ENCODE assay signal across 18 cellular contexts in the genomic region with DNA sequence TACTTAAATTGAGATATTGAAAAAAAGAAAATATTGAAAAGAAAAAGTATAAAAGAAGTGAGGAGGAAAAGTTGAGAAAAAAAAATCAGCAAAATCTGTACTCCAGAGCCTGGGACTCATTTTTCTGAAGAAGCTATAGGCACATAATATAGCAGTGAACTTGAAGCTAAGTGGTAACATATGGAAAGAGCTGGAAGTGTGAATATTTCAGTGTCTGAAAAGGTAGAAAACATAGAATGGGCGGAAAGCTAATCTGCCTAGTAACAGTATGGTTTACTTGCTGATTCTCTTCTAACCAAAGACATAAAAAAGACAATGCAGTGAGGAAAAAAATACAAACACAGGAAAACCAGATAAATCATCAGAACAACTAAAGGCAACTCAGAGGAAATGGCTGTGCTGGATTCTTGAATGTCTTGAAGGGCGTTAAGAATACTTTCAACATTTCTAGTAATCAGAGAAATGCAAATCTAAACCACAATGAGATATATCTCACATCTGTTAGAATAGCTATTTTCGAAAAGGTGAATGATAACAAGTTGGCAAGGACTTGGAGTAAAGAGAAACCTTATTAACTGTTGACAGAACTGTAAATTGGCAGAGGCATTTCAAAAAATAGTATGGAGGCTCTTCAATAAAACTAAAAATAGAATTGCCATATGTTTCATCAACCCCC.
DNase-seq lines count a peak whose midpoint lies in the region; ATAC-seq, FAIRE-seq and TF ChIP-seq lines count a peak whose summit lies in the region.
"Had no signal": no experiment of that assay in that cellular context is flagged by ENCODE, and none has a peak within 500 bp of the region (broad histone marks: within the 10 kb centered on the region; RNA-seq: fewer than 3 reads in every experiment).

No MANE protein-coding gene starts in this region.

- intact Hi-C loops in Calu3 (cut with micrococcal nuclease; ENCODE audit: unreplicated experiment): no loop called here

- H3K4me3 Mint-ChIP-seq in Calu3 (ENCODE audit: low read depth, unreplicated experiment): no peak overlapping the region
- H3K4me3 Mint-ChIP-seq: activated CD4-positive, alpha-beta memory T cell treated with anti-CD3 and anti-CD28 coated beads for 36 hours had no signal

- no peaks in the 10 kb centered on the region for H3K4me1 Mint-ChIP-seq in Calu3 (ENCODE audit: low read depth, unreplicated experiment)

- ATAC-seq in GM19395 (IDR thresholded peaks at IDR 0.05; ENCODE audit: unreplicated experiment): peak; percentile 95
- ATAC-seq in HG02798 (IDR thresholded peaks at IDR 0.05; ENCODE audit: poor library complexity, unreplicated experiment): peak; percentile 88
- ATAC-seq in HG03520 (IDR thresholded peaks at IDR 0.05; ENCODE audit: unreplicated experiment): peak; percentile 82

- no TSS peak for BruUV-seq in Calu3 (replicated peaks; lab: Mats Ljungman, UMichigan)

- no peak overlapping the region for H3K27ac ChIP-seq in brain microvascular endothelial cell
- H3K27ac ChIP-seq: breast epithelium, thoracic aorta had no signal

- in situ Hi-C loops in brain microvascular endothelial cell (cut with HindIII; ENCODE audit: low pct_ligation_motif_present, low sequenced_read_pairs): no loop called here

- FAIRE-seq in D721Med (lab: Jason Lieb, UNC): peak; percentile 35
- FAIRE-seq: A204.1, kidney had no signal

- H3K4me3 ChIP-seq in brain microvascular endothelial cell (ENCODE audit: low read depth, low read length): no peak overlapping the region
- H3K4me3 ChIP-seq: breast epithelium, thoracic aorta had no signal

- H3K36me3 ChIP-seq in brain microvascular endothelial cell (replicated peaks): no peaks in the 10 kb centered on the region
- H3K36me3 ChIP-seq: breast epithelium, thoracic aorta had no signal

- TF ChIP-seq CTCF in D721Med (IDR thresholded peaks at IDR 0.05; ENCODE audit: insufficient read depth, missing control alignments): no peak
- TF ChIP-seq CTCF in Calu3 (IDR thresholded peaks at IDR 0.05; ENCODE audit: unreplicated experiment): no peak
- TF ChIP-seq CTCF in brain microvascular endothelial cell (IDR thresholded peaks at IDR 0.05; ENCODE audit: low read depth, low read length, missing control alignments): no peak

- H3K27me3 ChIP-seq in brain microvascular endothelial cell (replicated peaks): no peaks in the 10 kb centered on the region
- H3K27me3 ChIP-seq: breast epithelium had no signal

- H3K27me3 Mint-ChIP-seq in Calu3 (ENCODE audit: unreplicated experiment): no peaks in the 10 kb centered on the region
- H3K27me3 Mint-ChIP-seq: activated CD4-positive, alpha-beta memory T cell treated with anti-CD3 and anti-CD28 coated beads for 36 hours had no signal

- H3K27ac Mint-ChIP-seq in Calu3 (ENCODE audit: unreplicated experiment): no peak overlapping the region
- H3K27ac Mint-ChIP-seq: activated CD4-positive, alpha-beta memory T cell treated with anti-CD3 and anti-CD28 coated beads for 36 hours had no signal

- CTCF ChIA-PET in Calu3 (lab: Charles Lee): no interaction called here

- peaks cover 8% of the 10 kb centered on the region for H3K9me3 Mint-ChIP-seq in Calu3 (ENCODE audit: low read depth, unreplicated experiment)
- H3K9me3 Mint-ChIP-seq: activated CD4-positive, alpha-beta memory T cell treated with anti-CD3 and anti-CD28 coated beads for 36 hours had no signal

- H3K36me3 Mint-ChIP-seq in Calu3 (ENCODE audit: insufficient read depth, unreplicated experiment): no peaks in the 10 kb centered on the region
- H3K36me3 Mint-ChIP-seq: activated CD4-positive, alpha-beta memory T cell treated with anti-CD3 and anti-CD28 coated beads for 36 hours had no signal

- DNase-seq in D721Med (ENCODE audit: insufficient read length, low spot score) (no peak), Calu3 (no peak), amygdala (lab: John Stamatoyannopoulos, UW) (no peak), iPS-NIHi11 (ENCODE audit: low spot score) (no peak), brain microvascular endothelial cell (no peak)
- DNase-seq: activated CD4-positive, alpha-beta memory T cell treated with anti-CD3 and anti-CD28 coated beads for 36 hours; activated naive CD4-positive, alpha-beta T cell; COR-L47; kidney; NCI-H187; Right ventricle myocardium superior; T1000 had no signal
